Comparison of ENCODE assay signal across 1 cellular context in the genomic region with DNA sequence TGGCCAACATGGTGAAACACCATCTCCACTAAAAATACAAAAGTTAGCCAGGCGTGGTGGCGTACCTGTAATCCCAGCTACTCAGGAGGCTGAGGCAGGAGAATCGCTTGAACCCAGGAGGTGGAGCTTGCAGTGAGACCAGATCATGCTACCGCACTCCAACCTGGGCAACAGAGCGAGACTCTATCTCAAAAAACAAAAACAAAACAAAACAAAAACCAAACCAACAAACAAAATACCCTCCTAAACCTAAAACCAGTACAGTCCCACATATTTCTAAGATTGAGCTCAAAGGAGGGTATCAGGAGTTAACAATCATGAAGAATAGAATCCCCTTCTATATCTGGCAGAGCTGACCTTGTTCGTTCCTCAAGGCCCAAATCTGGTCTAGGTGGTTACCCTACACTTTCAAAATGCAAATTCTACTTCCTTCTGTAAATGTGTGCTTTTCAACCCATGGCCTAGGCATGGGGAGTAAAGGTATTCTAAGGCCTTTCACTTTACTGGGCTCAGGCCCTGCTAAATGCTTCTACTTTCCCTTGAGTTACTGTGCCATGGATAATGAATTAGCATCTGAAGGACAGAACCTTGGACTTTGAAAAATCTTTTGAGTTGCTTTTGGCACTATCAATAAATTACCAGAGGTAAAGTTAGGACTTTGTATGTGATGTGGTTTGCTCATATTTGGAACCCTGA.
A peak's percentile ranks its signal among the peaks of the same experiment; 100 is the strongest.
TF ChIP-seq lines count a peak whose summit lies in the region.

No MANE protein-coding gene starts in this region.

TF ChIP-seq in GM12878, 131 proteins besides CTCF, POLR2A, EP300 and RAD21 (continued from another document and continues in another):
- TF ChIP-seq NR2C2 (IDR thresholded peaks at IDR 0.05; ENCODE audit: borderline replicate concordance, control insufficient read depth, insufficient read length, low read depth) (no peak), KLF5 (IDR thresholded peaks at IDR 0.05; ENCODE audit: partially characterized antibody) (no peak), JUNB (IDR thresholded peaks at IDR 0.05) (no peak), GABPA (IDR thresholded peaks at IDR 0.05; ENCODE audit: low read depth) (no peak), MTA3 (IDR thresholded peaks at IDR 0.05; ENCODE audit: borderline replicate concordance, low read length) (no peak), RCOR1 (conservative IDR thresholded peaks at IDR 0.05; ENCODE audit: low read depth, low read length) (no peak), ZBED1 (IDR thresholded peaks at IDR 0.05; ENCODE audit: borderline replicate concordance) (no peak), POU2F2 (IDR thresholded peaks at IDR 0.05; ENCODE audit: borderline replicate concordance, low read depth, low read length) (peak; percentile 93), WRNIP1 (IDR thresholded peaks at IDR 0.05; ENCODE audit: borderline replicate concordance, low read depth, low read length) (no peak), ASH2L (IDR thresholded peaks at IDR 0.05; ENCODE audit: borderline replicate concordance, low read depth) (no peak), RELA (IDR thresholded peaks at IDR 0.05; ENCODE audit: borderline replicate concordance, partially characterized antibody) (no peak), STAT1 (conservative IDR thresholded peaks at IDR 0.05) (no peak), SP1 (IDR thresholded peaks at IDR 0.05; ENCODE audit: low read depth, low read length) (no peak), KDM1A (IDR thresholded peaks at IDR 0.05; ENCODE audit: borderline replicate concordance) (no peak), EGR1 (IDR thresholded peaks at IDR 0.05; ENCODE audit: borderline replicate concordance in 1 of 2, low read depth in 2 of 2, low read length in 2 of 2) (no peak), SMC3 (IDR thresholded peaks at IDR 0.05; ENCODE audit: borderline replicate concordance, low read length) (no peak), NFIC (IDR thresholded peaks at IDR 0.05; ENCODE audit: low read depth, low read length) (peak; percentile 16; the same call in 1 of the 2 replicates), HDAC6 (IDR thresholded peaks at IDR 0.05; ENCODE audit: unreplicated experiment) (no peak), MTA2 (IDR thresholded peaks at IDR 0.05; ENCODE audit: low read depth) (no peak), CBX3 (IDR thresholded peaks at IDR 0.05; ENCODE audit: borderline replicate concordance, low read depth) (no peak), SIN3A (IDR thresholded peaks at IDR 0.05; ENCODE audit: low read depth, low read length) (no peak), SRF (IDR thresholded peaks at IDR 0.05; ENCODE audit: low read depth in 2 of 2, low read length in 2 of 2) (peak in 1 of 2 experiments; percentile 52; a peak in 1 of 4 replicates), MEF2A (IDR thresholded peaks at IDR 0.05; ENCODE audit: insufficient read depth, low read depth, low read length) (0 out of 2 replicates have a peak, but pooled peaks have one; percentile 50), NR2F1 (conservative IDR thresholded peaks at IDR 0.05) (0 out of 2 replicates have a peak, but pooled peaks have one; percentile 43), SIX5 (IDR thresholded peaks at IDR 0.05; ENCODE audit: low read depth, low read length, severe bottlenecking) (no peak), TARDBP (IDR thresholded peaks at IDR 0.05; ENCODE audit: borderline replicate concordance) (no peak), HCFC1 (IDR thresholded peaks at IDR 0.05; ENCODE audit: low read length) (no peak)
- TF ChIP-seq, protein P1, sequence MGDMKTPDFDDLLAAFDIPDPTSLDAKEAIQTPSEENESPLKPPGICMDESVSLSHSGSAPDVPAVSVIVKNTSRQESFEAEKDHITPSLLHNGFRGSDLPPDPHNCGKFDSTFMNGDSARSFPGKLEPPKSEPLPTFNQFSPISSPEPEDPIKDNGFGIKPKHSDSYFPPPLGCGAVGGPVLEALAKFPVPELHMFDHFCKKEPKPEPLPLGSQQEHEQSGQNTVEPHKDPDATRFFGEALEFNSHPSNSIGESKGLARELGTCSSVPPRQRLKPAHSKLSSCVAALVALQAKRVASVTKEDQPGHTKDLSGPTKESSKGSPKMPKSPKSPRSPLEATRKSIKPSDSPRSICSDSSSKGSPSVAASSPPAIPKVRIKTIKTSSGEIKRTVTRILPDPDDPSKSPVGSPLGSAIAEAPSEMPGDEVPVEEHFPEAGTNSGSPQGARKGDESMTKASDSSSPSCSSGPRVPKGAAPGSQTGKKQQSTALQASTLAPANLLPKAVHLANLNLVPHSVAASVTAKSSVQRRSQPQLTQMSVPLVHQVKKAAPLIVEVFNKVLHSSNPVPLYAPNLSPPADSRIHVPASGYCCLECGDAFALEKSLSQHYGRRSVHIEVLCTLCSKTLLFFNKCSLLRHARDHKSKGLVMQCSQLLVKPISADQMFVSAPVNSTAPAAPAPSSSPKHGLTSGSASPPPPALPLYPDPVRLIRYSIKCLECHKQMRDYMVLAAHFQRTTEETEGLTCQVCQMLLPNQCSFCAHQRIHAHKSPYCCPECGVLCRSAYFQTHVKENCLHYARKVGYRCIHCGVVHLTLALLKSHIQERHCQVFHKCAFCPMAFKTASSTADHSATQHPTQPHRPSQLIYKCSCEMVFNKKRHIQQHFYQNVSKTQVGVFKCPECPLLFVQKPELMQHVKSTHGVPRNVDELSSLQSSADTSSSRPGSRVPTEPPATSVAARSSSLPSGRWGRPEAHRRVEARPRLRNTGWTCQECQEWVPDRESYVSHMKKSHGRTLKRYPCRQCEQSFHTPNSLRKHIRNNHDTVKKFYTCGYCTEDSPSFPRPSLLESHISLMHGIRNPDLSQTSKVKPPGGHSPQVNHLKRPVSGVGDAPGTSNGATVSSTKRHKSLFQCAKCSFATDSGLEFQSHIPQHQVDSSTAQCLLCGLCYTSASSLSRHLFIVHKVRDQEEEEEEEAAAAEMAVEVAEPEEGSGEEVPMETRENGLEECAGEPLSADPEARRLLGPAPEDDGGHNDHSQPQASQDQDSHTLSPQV (IDR thresholded peaks at IDR 0.05): no peak
- TF ChIP-seq, protein P2, sequence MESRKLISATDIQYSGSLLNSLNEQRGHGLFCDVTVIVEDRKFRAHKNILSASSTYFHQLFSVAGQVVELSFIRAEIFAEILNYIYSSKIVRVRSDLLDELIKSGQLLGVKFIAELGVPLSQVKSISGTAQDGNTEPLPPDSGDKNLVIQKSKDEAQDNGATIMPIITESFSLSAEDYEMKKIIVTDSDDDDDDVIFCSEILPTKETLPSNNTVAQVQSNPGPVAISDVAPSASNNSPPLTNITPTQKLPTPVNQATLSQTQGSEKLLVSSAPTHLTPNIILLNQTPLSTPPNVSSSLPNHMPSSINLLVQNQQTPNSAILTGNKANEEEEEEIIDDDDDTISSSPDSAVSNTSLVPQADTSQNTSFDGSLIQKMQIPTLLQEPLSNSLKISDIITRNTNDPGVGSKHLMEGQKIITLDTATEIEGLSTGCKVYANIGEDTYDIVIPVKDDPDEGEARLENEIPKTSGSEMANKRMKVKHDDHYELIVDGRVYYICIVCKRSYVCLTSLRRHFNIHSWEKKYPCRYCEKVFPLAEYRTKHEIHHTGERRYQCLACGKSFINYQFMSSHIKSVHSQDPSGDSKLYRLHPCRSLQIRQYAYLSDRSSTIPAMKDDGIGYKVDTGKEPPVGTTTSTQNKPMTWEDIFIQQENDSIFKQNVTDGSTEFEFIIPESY (IDR thresholded peaks at IDR 0.05): no peak
- TF ChIP-seq, protein P3, sequence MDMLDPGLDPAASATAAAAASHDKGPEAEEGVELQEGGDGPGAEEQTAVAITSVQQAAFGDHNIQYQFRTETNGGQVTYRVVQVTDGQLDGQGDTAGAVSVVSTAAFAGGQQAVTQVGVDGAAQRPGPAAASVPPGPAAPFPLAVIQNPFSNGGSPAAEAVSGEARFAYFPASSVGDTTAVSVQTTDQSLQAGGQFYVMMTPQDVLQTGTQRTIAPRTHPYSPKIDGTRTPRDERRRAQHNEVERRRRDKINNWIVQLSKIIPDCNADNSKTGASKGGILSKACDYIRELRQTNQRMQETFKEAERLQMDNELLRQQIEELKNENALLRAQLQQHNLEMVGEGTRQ (IDR thresholded peaks at IDR 0.05; ENCODE audit: borderline replicate concordance, low read depth, low read length): no peak
- TF ChIP-seq, protein P4, sequence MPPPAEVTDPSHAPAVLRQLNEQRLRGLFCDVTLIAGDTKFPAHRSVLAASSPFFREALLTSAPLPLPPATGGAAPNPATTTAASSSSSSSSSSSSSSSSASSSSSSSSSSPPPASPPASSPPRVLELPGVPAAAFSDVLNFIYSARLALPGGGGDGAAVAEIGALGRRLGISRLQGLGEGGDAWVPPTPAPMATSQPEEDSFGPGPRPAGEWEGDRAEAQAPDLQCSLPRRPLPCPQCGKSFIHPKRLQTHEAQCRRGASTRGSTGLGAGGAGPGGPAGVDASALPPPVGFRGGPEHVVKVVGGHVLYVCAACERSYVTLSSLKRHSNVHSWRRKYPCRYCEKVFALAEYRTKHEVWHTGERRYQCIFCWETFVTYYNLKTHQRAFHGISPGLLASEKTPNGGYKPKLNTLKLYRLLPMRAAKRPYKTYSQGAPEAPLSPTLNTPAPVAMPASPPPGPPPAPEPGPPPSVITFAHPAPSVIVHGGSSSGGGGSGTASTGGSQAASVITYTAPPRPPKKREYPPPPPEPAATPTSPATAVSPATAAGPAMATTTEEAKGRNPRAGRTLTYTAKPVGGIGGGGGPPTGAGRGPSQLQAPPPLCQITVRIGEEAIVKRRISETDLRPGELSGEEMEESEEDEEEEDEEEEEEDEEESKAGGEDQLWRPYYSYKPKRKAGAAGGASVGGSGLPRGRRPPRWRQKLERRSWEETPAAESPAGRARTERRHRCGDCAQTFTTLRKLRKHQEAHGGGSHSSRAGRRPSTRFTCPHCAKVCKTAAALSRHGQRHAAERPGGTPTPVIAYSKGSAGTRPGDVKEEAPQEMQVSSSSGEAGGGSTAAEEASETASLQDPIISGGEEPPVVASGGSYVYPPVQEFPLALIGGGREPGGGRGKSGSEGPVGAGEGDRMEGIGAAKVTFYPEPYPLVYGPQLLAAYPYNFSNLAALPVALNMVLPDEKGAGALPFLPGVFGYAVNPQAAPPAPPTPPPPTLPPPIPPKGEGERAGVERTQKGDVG (CRISPR knock-in tag; IDR thresholded peaks at IDR 0.05): no peak
- TF ChIP-seq, protein P5, sequence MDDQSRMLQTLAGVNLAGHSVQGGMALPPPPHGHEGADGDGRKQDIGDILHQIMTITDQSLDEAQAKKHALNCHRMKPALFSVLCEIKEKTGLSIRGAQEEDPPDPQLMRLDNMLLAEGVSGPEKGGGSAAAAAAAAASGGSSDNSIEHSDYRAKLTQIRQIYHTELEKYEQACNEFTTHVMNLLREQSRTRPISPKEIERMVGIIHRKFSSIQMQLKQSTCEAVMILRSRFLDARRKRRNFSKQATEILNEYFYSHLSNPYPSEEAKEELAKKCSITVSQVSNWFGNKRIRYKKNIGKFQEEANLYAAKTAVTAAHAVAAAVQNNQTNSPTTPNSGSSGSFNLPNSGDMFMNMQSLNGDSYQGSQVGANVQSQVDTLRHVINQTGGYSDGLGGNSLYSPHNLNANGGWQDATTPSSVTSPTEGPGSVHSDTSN (IDR thresholded peaks at IDR 0.05; ENCODE audit: insufficient replicate concordance, low read depth, low read length): no peak
- TF ChIP-seq, protein P6, sequence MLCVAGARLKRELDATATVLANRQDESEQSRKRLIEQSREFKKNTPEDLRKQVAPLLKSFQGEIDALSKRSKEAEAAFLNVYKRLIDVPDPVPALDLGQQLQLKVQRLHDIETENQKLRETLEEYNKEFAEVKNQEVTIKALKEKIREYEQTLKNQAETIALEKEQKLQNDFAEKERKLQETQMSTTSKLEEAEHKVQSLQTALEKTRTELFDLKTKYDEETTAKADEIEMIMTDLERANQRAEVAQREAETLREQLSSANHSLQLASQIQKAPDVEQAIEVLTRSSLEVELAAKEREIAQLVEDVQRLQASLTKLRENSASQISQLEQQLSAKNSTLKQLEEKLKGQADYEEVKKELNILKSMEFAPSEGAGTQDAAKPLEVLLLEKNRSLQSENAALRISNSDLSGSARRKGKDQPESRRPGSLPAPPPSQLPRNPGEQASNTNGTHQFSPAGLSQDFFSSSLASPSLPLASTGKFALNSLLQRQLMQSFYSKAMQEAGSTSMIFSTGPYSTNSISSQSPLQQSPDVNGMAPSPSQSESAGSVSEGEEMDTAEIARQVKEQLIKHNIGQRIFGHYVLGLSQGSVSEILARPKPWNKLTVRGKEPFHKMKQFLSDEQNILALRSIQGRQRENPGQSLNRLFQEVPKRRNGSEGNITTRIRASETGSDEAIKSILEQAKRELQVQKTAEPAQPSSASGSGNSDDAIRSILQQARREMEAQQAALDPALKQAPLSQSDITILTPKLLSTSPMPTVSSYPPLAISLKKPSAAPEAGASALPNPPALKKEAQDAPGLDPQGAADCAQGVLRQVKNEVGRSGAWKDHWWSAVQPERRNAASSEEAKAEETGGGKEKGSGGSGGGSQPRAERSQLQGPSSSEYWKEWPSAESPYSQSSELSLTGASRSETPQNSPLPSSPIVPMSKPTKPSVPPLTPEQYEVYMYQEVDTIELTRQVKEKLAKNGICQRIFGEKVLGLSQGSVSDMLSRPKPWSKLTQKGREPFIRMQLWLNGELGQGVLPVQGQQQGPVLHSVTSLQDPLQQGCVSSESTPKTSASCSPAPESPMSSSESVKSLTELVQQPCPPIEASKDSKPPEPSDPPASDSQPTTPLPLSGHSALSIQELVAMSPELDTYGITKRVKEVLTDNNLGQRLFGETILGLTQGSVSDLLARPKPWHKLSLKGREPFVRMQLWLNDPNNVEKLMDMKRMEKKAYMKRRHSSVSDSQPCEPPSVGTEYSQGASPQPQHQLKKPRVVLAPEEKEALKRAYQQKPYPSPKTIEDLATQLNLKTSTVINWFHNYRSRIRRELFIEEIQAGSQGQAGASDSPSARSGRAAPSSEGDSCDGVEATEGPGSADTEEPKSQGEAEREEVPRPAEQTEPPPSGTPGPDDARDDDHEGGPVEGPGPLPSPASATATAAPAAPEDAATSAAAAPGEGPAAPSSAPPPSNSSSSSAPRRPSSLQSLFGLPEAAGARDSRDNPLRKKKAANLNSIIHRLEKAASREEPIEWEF (IDR thresholded peaks at IDR 0.05; ENCODE audit: insufficient replicate concordance, low read depth, low read length): no peak
- TF ChIP-seq, protein P7, sequence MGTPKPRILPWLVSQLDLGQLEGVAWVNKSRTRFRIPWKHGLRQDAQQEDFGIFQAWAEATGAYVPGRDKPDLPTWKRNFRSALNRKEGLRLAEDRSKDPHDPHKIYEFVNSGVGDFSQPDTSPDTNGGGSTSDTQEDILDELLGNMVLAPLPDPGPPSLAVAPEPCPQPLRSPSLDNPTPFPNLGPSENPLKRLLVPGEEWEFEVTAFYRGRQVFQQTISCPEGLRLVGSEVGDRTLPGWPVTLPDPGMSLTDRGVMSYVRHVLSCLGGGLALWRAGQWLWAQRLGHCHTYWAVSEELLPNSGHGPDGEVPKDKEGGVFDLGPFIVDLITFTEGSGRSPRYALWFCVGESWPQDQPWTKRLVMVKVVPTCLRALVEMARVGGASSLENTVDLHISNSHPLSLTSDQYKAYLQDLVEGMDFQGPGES (IDR thresholded peaks at IDR 0.05): no peak
- TF ChIP-seq, protein P8, sequence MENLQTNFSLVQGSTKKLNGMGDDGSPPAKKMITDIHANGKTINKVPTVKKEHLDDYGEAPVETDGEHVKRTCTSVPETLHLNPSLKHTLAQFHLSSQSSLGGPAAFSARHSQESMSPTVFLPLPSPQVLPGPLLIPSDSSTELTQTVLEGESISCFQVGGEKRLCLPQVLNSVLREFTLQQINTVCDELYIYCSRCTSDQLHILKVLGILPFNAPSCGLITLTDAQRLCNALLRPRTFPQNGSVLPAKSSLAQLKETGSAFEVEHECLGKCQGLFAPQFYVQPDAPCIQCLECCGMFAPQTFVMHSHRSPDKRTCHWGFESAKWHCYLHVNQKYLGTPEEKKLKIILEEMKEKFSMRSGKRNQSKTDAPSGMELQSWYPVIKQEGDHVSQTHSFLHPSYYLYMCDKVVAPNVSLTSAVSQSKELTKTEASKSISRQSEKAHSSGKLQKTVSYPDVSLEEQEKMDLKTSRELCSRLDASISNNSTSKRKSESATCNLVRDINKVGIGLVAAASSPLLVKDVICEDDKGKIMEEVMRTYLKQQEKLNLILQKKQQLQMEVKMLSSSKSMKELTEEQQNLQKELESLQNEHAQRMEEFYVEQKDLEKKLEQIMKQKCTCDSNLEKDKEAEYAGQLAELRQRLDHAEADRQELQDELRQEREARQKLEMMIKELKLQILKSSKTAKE (IDR thresholded peaks at IDR 0.05; ENCODE audit: low read depth, poor library complexity, severe bottlenecking): no peak
